ENCODE assay signal across 1 cellular context in genomic region chr13:28719656-28720055, GRCh38.
TF ChIP-seq lines count a peak whose summit lies in the region.

No MANE protein-coding gene starts in this region.

TF ChIP-seq in GM12878, 131 proteins besides CTCF, POLR2A, EP300 and RAD21 (continued from another document):
- TF ChIP-seq, protein P1, sequence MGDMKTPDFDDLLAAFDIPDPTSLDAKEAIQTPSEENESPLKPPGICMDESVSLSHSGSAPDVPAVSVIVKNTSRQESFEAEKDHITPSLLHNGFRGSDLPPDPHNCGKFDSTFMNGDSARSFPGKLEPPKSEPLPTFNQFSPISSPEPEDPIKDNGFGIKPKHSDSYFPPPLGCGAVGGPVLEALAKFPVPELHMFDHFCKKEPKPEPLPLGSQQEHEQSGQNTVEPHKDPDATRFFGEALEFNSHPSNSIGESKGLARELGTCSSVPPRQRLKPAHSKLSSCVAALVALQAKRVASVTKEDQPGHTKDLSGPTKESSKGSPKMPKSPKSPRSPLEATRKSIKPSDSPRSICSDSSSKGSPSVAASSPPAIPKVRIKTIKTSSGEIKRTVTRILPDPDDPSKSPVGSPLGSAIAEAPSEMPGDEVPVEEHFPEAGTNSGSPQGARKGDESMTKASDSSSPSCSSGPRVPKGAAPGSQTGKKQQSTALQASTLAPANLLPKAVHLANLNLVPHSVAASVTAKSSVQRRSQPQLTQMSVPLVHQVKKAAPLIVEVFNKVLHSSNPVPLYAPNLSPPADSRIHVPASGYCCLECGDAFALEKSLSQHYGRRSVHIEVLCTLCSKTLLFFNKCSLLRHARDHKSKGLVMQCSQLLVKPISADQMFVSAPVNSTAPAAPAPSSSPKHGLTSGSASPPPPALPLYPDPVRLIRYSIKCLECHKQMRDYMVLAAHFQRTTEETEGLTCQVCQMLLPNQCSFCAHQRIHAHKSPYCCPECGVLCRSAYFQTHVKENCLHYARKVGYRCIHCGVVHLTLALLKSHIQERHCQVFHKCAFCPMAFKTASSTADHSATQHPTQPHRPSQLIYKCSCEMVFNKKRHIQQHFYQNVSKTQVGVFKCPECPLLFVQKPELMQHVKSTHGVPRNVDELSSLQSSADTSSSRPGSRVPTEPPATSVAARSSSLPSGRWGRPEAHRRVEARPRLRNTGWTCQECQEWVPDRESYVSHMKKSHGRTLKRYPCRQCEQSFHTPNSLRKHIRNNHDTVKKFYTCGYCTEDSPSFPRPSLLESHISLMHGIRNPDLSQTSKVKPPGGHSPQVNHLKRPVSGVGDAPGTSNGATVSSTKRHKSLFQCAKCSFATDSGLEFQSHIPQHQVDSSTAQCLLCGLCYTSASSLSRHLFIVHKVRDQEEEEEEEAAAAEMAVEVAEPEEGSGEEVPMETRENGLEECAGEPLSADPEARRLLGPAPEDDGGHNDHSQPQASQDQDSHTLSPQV (IDR thresholded peaks at IDR 0.05), result no peak
